21 cellular contexts compared by ENCODE assay signal in the genomic region with DNA sequence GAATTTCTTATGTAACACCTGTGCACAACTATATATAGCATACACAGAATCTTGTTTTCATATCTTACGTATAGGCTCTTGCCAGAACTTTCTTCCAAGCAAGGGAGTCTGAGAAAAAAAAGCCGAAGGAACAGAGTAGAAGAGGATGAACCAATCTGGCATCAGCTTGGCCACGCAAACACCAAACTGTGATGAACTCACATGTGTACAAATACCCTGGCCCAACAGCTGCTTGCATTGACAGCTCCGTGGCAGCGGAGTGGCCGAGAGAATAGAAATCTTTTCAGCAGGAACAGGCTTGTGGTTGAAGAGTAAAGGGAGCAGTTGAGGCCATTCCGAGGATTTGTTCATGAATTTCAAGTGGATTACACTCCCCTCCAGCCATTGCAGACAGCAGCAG.
A peak's percentile ranks its signal among the peaks of the same experiment; 100 is the strongest.
DNase-seq lines count a peak whose midpoint lies in the region; ATAC-seq and TF ChIP-seq lines count a peak whose summit lies in the region.
"Had no signal": no experiment of that assay in that cellular context is flagged by ENCODE, and none has a peak within 500 bp of the region (broad histone marks: within the 10 kb centered on the region; RNA-seq: fewer than 3 reads in every experiment).

No MANE protein-coding gene starts in this region.

- TF ChIP-seq CTCF in MM.1S (IDR thresholded peaks at IDR 0.05; ENCODE audit: low read length) (no peak), brain (conservative IDR thresholded peaks at IDR 0.05) (no peak), smooth muscle cell (IDR thresholded peaks at IDR 0.05; ENCODE audit: borderline replicate concordance, insufficient read depth, poor library complexity, severe bottlenecking) (no peak), mucosa of descending colon (IDR thresholded peaks at IDR 0.05) (no peak)

- H3K36me3 ChIP-seq in MM.1S (replicated peaks; ENCODE audit: insufficient read depth, low read length) (no peaks in the 10 kb centered on the region), smooth muscle cell (ENCODE audit: low read depth) (no peaks in the 10 kb centered on the region), mucosa of descending colon (ENCODE audit: low read depth) (no peaks in the 10 kb centered on the region)
- H3K36me3 ChIP-seq: heart left ventricle, transverse colon had no signal

- no peaks in the 10 kb centered on the region for H3K36me3 Mint-ChIP-seq in brain
- H3K36me3 Mint-ChIP-seq: memory B cell; stimulated activated naive B cell treated with anti-CD40 and anti-IgM and Interleukin-4, amounts not matched to agents 10 μg/mL and 1 μg/mL and 100 μg/mL, for 72 hours had no signal

- no peaks in the 10 kb centered on the region for H3K9me3 ChIP-seq in MM.1S (replicated peaks; ENCODE audit: insufficient read depth, low read length)
- H3K9me3 ChIP-seq in smooth muscle cell (replicated peaks; ENCODE audit: low read depth), result peaks cover 4% of the 10 kb centered on the region
- H3K9me3 ChIP-seq in mucosa of descending colon, result no peaks in the 10 kb centered on the region

- DNase-seq in MM.1S (no peak), medulla oblongata (ENCODE audit: extremely low spot score) (peak; percentile 6), smooth muscle cell (lab: John Stamatoyannopoulos, UW; ENCODE audit: unreplicated experiment) (no peak), DMS53 (lab: John Stamatoyannopoulos, UW) (no peak), mucosa of descending colon (no peak), DMS79 treated with DMSO at 0.1 percent for 48 hours (lab: John Stamatoyannopoulos, UW) (no peak)
- DNase-seq: activated CD4-positive, CD25-positive, alpha-beta regulatory T cell; activated CD8-positive, alpha-beta T cell treated with anti-CD3 and anti-CD28 coated beads for 36 hours; activated naive CD4-positive, alpha-beta T cell treated with anti-CD3 and anti-CD28 coated beads for 36 hours; activated T-cell treated with anti-CD3 and anti-CD28 coated beads, Interleukin-2, amount 50 U/mL, for 24 hours; AML-193; heart left ventricle; NCI-H1105 treated with DMSO at 0.1 percent for 48 hours; NCI-H2171 treated with DMSO at 0.1 percent for 48 hours; stimulated activated naive B cell treated with anti-CD40 and anti-IgM and Interleukin-4, amounts not matched to agents 10 μg/mL and 1 μg/mL and 100 μg/mL, for 72 hours; transverse colon had no signal

- peak overlapping the region in 3 of 5 experiments; percentile 7 to 34 (median 9) for H3K4me3 Mint-ChIP-seq in brain
- H3K4me3 Mint-ChIP-seq: activated CD8-positive, alpha-beta T cell treated with anti-CD3 and anti-CD28 coated beads for 36 hours; activated naive CD4-positive, alpha-beta T cell treated with anti-CD3 and anti-CD28 coated beads for 36 hours; activated T-cell treated with anti-CD3 and anti-CD28 coated beads, Interleukin-2, amount 50 U/mL, for 24 hours; stimulated activated naive B cell treated with anti-CD40 and anti-IgM and Interleukin-4, amounts not matched to agents 10 μg/mL and 1 μg/mL and 100 μg/mL, for 72 hours had no signal

- no peak for ATAC-seq in mucosa of descending colon
- ATAC-seq: activated CD8-positive, alpha-beta T cell treated with anti-CD3 and anti-CD28 coated beads for 36 hours; Panc1; stimulated activated naive B cell treated with anti-CD40 and anti-IgM and Interleukin-4, amounts not matched to agents 10 μg/mL and 1 μg/mL and 100 μg/mL, for 72 hours had no signal

- H3K9ac ChIP-seq in MM.1S (ENCODE audit: low read length), result no peak overlapping the region
- H3K9ac ChIP-seq in smooth muscle cell (ENCODE audit: low read depth), result no peak overlapping the region
- H3K9ac ChIP-seq: KMS-11 had no signal

- H2AFZ ChIP-seq in MM.1S (ENCODE audit: low read length) (no peak overlapping the region), smooth muscle cell (ENCODE audit: low read depth) (peak overlapping the region; percentile 65)

- no peaks in the 10 kb centered on the region for H3F3A ChIP-seq in MM.1S (ENCODE audit: insufficient read depth, low read length)
- H3F3A ChIP-seq in smooth muscle cell (ENCODE audit: low read depth), result no peaks in the 10 kb centered on the region

- H3K9me3 Mint-ChIP-seq in brain, result peaks cover 6 to 23% (median 20%) of the 10 kb centered on the region in 5 experiments
- H3K9me3 Mint-ChIP-seq: activated naive CD4-positive, alpha-beta T cell treated with anti-CD3 and anti-CD28 coated beads for 36 hours; activated T-cell treated with anti-CD3 and anti-CD28 coated beads, Interleukin-2, amount 50 U/mL, for 24 hours; stimulated activated naive B cell treated with anti-CD40 and anti-IgM and Interleukin-4, amounts not matched to agents 10 μg/mL and 1 μg/mL and 100 μg/mL, for 72 hours had no signal

- H3K4me2 ChIP-seq in MM.1S (ENCODE audit: low read depth, low read length) (peak overlapping the region; percentile 14; the same call in 1 of the 2 replicates), smooth muscle cell (peak overlapping the region; percentile 73)
- H3K4me2 ChIP-seq: KMS-11 had no signal

- H3K4me1 Mint-ChIP-seq in brain, result peaks cover 19% of the 10 kb centered on the region
- H3K4me1 Mint-ChIP-seq: stimulated activated naive B cell treated with anti-CD40 and anti-IgM and Interleukin-4, amounts not matched to agents 10 μg/mL and 1 μg/mL and 100 μg/mL, for 72 hours had no signal

- peak overlapping the region in 3 of 5 experiments; percentile 4 to 79 (median 77) for H3K27ac Mint-ChIP-seq in brain
- H3K27ac Mint-ChIP-seq: activated CD8-positive, alpha-beta T cell treated with anti-CD3 and anti-CD28 coated beads for 36 hours; activated naive CD4-positive, alpha-beta T cell treated with anti-CD3 and anti-CD28 coated beads for 36 hours; activated T-cell treated with anti-CD3 and anti-CD28 coated beads, Interleukin-2, amount 50 U/mL, for 24 hours; memory B cell; stimulated activated naive B cell treated with anti-CD40 and anti-IgM and Interleukin-4, amounts not matched to agents 10 μg/mL and 1 μg/mL and 100 μg/mL, for 72 hours had no signal

- H3K27me3 ChIP-seq in MM.1S (replicated peaks; ENCODE audit: insufficient read depth, low read length), result no peaks in the 10 kb centered on the region
- H3K27me3 ChIP-seq in smooth muscle cell (ENCODE audit: low read depth), result no peaks in the 10 kb centered on the region
- H3K27me3 ChIP-seq: heart left ventricle had no signal

- H4K20me1 ChIP-seq in MM.1S (ENCODE audit: insufficient read depth, low read length), result no peaks in the 10 kb centered on the region
- H4K20me1 ChIP-seq in smooth muscle cell (ENCODE audit: low read depth), result no peaks in the 10 kb centered on the region

- 67% methylated on average over 7 of the region's 7 CpGs for WGBS in smooth muscle cell (ENCODE audit: low lambda C conversion rate)

- H3K9me2 ChIP-seq in MM.1S (replicated peaks; ENCODE audit: insufficient read depth, low read length), result no peaks in the 10 kb centered on the region

- H3K79me2 ChIP-seq in MM.1S (ENCODE audit: low read length) (no peaks in the 10 kb centered on the region), smooth muscle cell (ENCODE audit: low read depth) (no peaks in the 10 kb centered on the region)

- peaks cover 4% of the 10 kb centered on the region for H3K27me3 Mint-ChIP-seq in brain
- H3K27me3 Mint-ChIP-seq: activated CD8-positive, alpha-beta T cell treated with anti-CD3 and anti-CD28 coated beads for 36 hours; activated T-cell treated with anti-CD3 and anti-CD28 coated beads, Interleukin-2, amount 50 U/mL, for 24 hours had no signal

- H3K27ac ChIP-seq in MM.1S (ENCODE audit: low read length) (no peak overlapping the region), smooth muscle cell (ENCODE audit: low read depth) (peak overlapping the region; percentile 91)
- H3K27ac ChIP-seq: heart left ventricle, KMS-11, SK-N-MC, transverse colon had no signal

- no peak overlapping the region for H3K4me3 ChIP-seq in MM.1S (ENCODE audit: low read length)
- H3K4me3 ChIP-seq in smooth muscle cell, result no peak overlapping the region
- H3K4me3 ChIP-seq in mucosa of descending colon, result no peak overlapping the region
- H3K4me3 ChIP-seq: SK-N-MC, transverse colon had no signal

- H3K4me1 ChIP-seq in MM.1S (ENCODE audit: low read length) (no peaks in the 10 kb centered on the region), smooth muscle cell (ENCODE audit: low read depth) (peaks cover 19% of the 10 kb centered on the region), mucosa of descending colon (ENCODE audit: low read depth) (no peaks in the 10 kb centered on the region)
- H3K4me1 ChIP-seq: transverse colon had no signal

- intact Hi-C loops in mucosa of descending colon (cut with DNase I, micrococcal nuclease), result no loop called here
